8 cellular contexts compared by ENCODE assay signal in genomic region chr12:1606021-1606622, GRCh38. TPM values are rescaled to one million over a fixed set of nuclear protein-coding genes. Genes with fewer than 3 reads are reported as not detected.
DNase-seq lines count a peak whose midpoint lies in the region; ATAC-seq and TF ChIP-seq lines count a peak whose summit lies in the region.

No MANE protein-coding gene starts in this region.

- WGBS in thyroid gland, 2 donors, result 5% methylated on average over 12 of the region's 12 CpGs

- H3K4me2 ChIP-seq in fibroblast of lung (ENCODE audit: extremely low read depth, insufficient read depth, low read length), result peak overlapping the region; percentile 96

- peak; percentile 96 for DNase-seq in ACHN
- DNase-seq in NOMO-1 treated with DMSO at 0.1 percent for 48 hours (lab: John Stamatoyannopoulos, UW; ENCODE audit: unreplicated experiment), result peak; percentile 75
- peak; percentile 82 for DNase-seq in activated T-cell treated with anti-CD3 and anti-CD28 coated beads, Interleukin-2, amount 50 U/mL, for 24 hours
- peak; percentile 83 to 88 for DNase-seq in fibroblast of lung (ENCODE audit: low read depth in 2 of 2)
- peak; percentile 30 for DNase-seq in nephron progenitor cell
- peak; percentile 93 to 94 for DNase-seq in thyroid gland

- H3K9me3 ChIP-seq in fibroblast of lung (ENCODE audit: control insufficient read depth, insufficient read depth, low read depth, low read length) (no peaks in the 10 kb centered on the region), thyroid gland (no peaks in the 10 kb centered on the region)

- peak in 1 of 2 donors; percentile 59 for TF ChIP-seq POLR2A in thyroid gland (IDR thresholded peaks at IDR 0.05)

- H3K9ac ChIP-seq in fibroblast of lung (ENCODE audit: insufficient read depth, low read length), result peak overlapping the region; percentile 32

- H2AFZ ChIP-seq in fibroblast of lung (ENCODE audit: low read length), result peak overlapping the region; percentile 74

- peaks cover 67% of the 10 kb centered on the region for H3K79me2 ChIP-seq in fibroblast of lung (ENCODE audit: control insufficient read depth, insufficient read depth, low read length)

- H3K4me3 Mint-ChIP-seq in activated T-cell treated with anti-CD3 and anti-CD28 coated beads, Interleukin-2, amount 50 U/mL, for 24 hours, result peak overlapping the region; percentile 74
- peak overlapping the region; percentile 86 for H3K4me3 Mint-ChIP-seq in nephron progenitor cell

- H3K36me3 Mint-ChIP-seq in activated T-cell treated with anti-CD3 and anti-CD28 coated beads, Interleukin-2, amount 50 U/mL, for 24 hours (ENCODE audit: low read depth), result peaks cover 3% of the 10 kb centered on the region
- H3K36me3 Mint-ChIP-seq in nephron progenitor cell (ENCODE audit: low read depth), result no peaks in the 10 kb centered on the region

- peaks cover 39% of the 10 kb centered on the region for H3K4me1 Mint-ChIP-seq in activated T-cell treated with anti-CD3 and anti-CD28 coated beads, Interleukin-2, amount 50 U/mL, for 24 hours (ENCODE audit: low read depth)
- peaks cover 78% of the 10 kb centered on the region for H3K4me1 Mint-ChIP-seq in nephron progenitor cell

- H3K4me3 ChIP-seq in fibroblast of lung (replicated peaks in 1 of 4; ENCODE audit: control extremely low read depth in 1 of 4, insufficient read depth in 1 of 4, low read depth in 3 of 4, low read length in 4 of 4) (peak overlapping the region; percentile 37 to 54 (median 45)), thyroid gland (replicated peaks in 1 of 3) (peak overlapping the region in 1 of 3 donors; percentile 22)

- H3K27ac Mint-ChIP-seq in activated T-cell treated with anti-CD3 and anti-CD28 coated beads, Interleukin-2, amount 50 U/mL, for 24 hours, result peak overlapping the region; percentile 66
- H3K27ac Mint-ChIP-seq in nephron progenitor cell, result peak overlapping the region; percentile 87

- peak overlapping the region; percentile 83 for H3K27ac ChIP-seq in fibroblast of lung (ENCODE audit: insufficient read depth, low read length)
- peak overlapping the region; percentile 90 to 91 (median 90) for H3K27ac ChIP-seq in thyroid gland

- H3K36me3 ChIP-seq in fibroblast of lung (ENCODE audit: control insufficient read depth, insufficient read depth, low read length) (no peaks in the 10 kb centered on the region), thyroid gland (no peaks in the 10 kb centered on the region)

- intact Hi-C loops in thyroid gland (cut with DNase I), result no loop called here

- no peak for TF ChIP-seq CTCF in fibroblast of lung (conservative IDR thresholded peaks at IDR 0.05 in 1 of 2, IDR thresholded peaks at IDR 0.05 in 1 of 2; ENCODE audit: low read depth in 1 of 2, low read length in 2 of 2)
- TF ChIP-seq CTCF in nephron progenitor cell (IDR thresholded peaks at IDR 0.05), result no peak
- no peak for TF ChIP-seq CTCF in thyroid gland (IDR thresholded peaks at IDR 0.05)

- H3K27me3 ChIP-seq in fibroblast of lung (ENCODE audit: control insufficient read depth, insufficient read depth, low read length) (no peaks in the 10 kb centered on the region), thyroid gland (no peaks in the 10 kb centered on the region)

- no peaks in the 10 kb centered on the region for H3K27me3 Mint-ChIP-seq in activated T-cell treated with anti-CD3 and anti-CD28 coated beads, Interleukin-2, amount 50 U/mL, for 24 hours
- H3K27me3 Mint-ChIP-seq in nephron progenitor cell (ENCODE audit: low read depth, poor library complexity), result peaks cover 12% of the 10 kb centered on the region

- in situ Hi-C loops in ACHN (cut with HindIII; ENCODE audit: low pct_ligation_motif_present, low pct_unique_long_range_greater_than_20kb, low sequenced_read_pairs), result no loop called here

- no peaks in the 10 kb centered on the region for H3K9me3 Mint-ChIP-seq in activated T-cell treated with anti-CD3 and anti-CD28 coated beads, Interleukin-2, amount 50 U/mL, for 24 hours
- no peaks in the 10 kb centered on the region for H3K9me3 Mint-ChIP-seq in nephron progenitor cell

- H4K20me1 ChIP-seq in fibroblast of lung (ENCODE audit: control insufficient read depth, extremely low read depth, insufficient read depth, low read length), result no peaks in the 10 kb centered on the region

- ATAC-seq in GM18868 (IDR thresholded peaks at IDR 0.05; ENCODE audit: unreplicated experiment) (peak; percentile 64), HG03342 (IDR thresholded peaks at IDR 0.05; ENCODE audit: unreplicated experiment) (peak; percentile 63)

- peaks cover 27% of the 10 kb centered on the region for H3K4me1 ChIP-seq in fibroblast of lung (ENCODE audit: control insufficient read depth, extremely low read depth, insufficient read depth, low read length)
- H3K4me1 ChIP-seq in thyroid gland, result peaks cover 8 to 23% of the 10 kb centered on the region in 2 donors

RNA-seq across cellular contexts. Expression of gene FBXL14, which starts 11.7 kb away (rescaled TPM):
- total RNA-seq in fibroblast of lung, result 6.4 TPM in 2 replicates
- polyA plus RNA-seq in fibroblast of lung, result 2.6 and 3.7 TPM in 2 replicates
- 3.0 and 4.7 TPM in 2 replicates for polyA plus RNA-seq in fibroblast of lung (2012)
- polyA minus RNA-seq in fibroblast of lung (ENCODE audit: low replicate concordance), result 5.9 and 6.7 TPM in 2 replicates
- total RNA-seq in thyroid gland, result 10 to 100 TPM; 14.5 to 30.9 (median 21.4) TPM

RNA-seq across cellular contexts. Expression of gene WNT5B, which starts 22.9 kb away (rescaled TPM):
- total RNA-seq in fibroblast of lung (40.3 and 105 TPM in 2 replicates), thyroid gland (1 to 10 TPM in 1 of 4 donors, under 1 TPM in 3; 0.78 to 4.3 (median 0.95) TPM)
- polyA plus RNA-seq in fibroblast of lung, result 46.9 and 86.1 TPM in 2 replicates
- polyA plus RNA-seq in fibroblast of lung (2012), result 61.7 and 116 TPM in 2 replicates
- polyA minus RNA-seq in fibroblast of lung (ENCODE audit: low replicate concordance), result 62.7 and 175 TPM in 2 replicates

Comparison
In these comparisons a context has a peak if more than half of its experiments do, and no peak if none do; other contexts are left out.
1. DNase-seq: peak in every context shown above with its lines; median percentile 96 in ACHN; 94 in thyroid gland; 86 in fibroblast of lung; 82 in activated T-cell treated with anti-CD3 and anti-CD28 coated beads, Interleukin-2, amount 50 U/mL, for 24 hours; 75 in NOMO-1 treated with DMSO at 0.1 percent for 48 hours; 30 in nephron progenitor cell.